In the genomic region with DNA sequence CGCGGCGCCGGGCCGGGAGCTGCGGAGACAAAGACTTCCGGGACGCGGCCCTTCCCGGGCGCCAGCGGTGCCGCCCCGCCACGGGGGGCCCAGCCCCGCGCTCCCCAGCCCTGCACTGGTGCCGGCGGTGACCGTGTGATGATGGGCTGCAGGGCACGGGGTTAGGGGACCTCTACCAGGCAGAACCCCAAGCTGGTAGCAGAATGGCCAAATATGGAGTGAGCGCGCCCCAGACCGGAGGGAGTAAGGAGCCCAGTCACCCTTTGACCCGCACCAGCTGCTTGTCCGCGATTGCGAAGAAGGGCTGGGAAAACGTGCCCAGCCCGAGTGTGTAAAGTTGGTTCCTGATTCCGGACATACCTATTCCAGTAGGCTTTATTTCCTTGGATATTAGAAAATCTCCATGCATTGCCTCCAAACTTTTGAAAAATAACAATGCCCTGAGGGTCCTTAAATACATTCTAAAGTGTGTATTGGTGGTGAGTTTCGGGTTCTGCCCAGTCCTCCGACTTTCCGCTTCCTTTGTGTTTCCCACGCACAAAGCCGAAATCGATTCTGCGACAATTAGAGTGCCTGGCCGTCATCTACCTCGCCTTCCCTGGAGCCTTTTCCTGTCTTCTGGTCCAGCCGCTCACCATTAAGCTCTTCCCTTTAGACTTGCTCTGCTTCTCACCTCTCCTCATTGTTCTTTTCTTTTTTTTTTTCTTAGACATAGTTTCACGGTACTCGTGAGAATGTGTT, we compare ENCODE assay signal across 1 cellular context.
A peak's percentile ranks its signal among the peaks of the same experiment; 100 is the strongest.
TF ChIP-seq lines count a peak whose summit lies in the region.

No MANE protein-coding gene starts in this region.

TF ChIP-seq in HepG2, 621 proteins besides CTCF, POLR2A, EP300 and RAD21 (continued from another document and continues in another):
- TF ChIP-seq, protein P1, sequence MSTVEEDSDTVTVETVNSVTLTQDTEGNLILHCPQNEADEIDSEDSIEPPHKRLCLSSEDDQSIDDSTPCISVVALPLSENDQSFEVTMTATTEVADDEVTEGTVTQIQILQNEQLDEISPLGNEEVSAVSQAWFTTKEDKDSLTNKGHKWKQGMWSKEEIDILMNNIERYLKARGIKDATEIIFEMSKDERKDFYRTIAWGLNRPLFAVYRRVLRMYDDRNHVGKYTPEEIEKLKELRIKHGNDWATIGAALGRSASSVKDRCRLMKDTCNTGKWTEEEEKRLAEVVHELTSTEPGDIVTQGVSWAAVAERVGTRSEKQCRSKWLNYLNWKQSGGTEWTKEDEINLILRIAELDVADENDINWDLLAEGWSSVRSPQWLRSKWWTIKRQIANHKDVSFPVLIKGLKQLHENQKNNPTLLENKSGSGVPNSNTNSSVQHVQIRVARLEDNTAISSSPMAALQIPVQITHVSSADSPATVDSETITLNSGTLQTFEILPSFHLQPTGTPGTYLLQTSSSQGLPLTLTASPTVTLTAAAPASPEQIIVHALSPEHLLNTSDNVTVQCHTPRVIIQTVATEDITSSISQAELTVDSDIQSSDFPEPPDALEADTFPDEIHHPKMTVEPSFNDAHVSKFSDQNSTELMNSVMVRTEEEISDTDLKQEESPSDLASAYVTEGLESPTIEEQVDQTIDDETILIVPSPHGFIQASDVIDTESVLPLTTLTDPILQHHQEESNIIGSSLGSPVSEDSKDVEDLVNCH (CRISPR knock-in tag; IDR thresholded peaks at IDR 0.05), result no peak
- TF ChIP-seq NR2C2 (CRISPR knock-in tag; IDR thresholded peaks at IDR 0.05; ENCODE audit: borderline replicate concordance) (peak; percentile 56; the same call in 1 of the 2 replicates), KLF15 (CRISPR knock-in tag; IDR thresholded peaks at IDR 0.05; ENCODE audit: borderline replicate concordance) (no peak), ZNF138 (CRISPR knock-in tag; IDR thresholded peaks at IDR 0.05; ENCODE audit: low read depth) (0 out of 2 replicates have a peak, but pooled peaks have one; percentile 6), ZFYVE20 (CRISPR knock-in tag; IDR thresholded peaks at IDR 0.05; ENCODE audit: borderline replicate concordance, low read depth) (0 out of 2 replicates have a peak, but pooled peaks have one; percentile 25), MYC (CRISPR knock-in tag; IDR thresholded peaks at IDR 0.05; ENCODE audit: borderline replicate concordance) (0 out of 2 replicates have a peak, but pooled peaks have one; percentile 4), ISL2 (CRISPR knock-in tag; IDR thresholded peaks at IDR 0.05) (no peak), EZH2 (conservative IDR thresholded peaks at IDR 0.05; ENCODE audit: low read depth, low read length) (no peak), TGIF2 (CRISPR knock-in tag; IDR thresholded peaks at IDR 0.05) (no peak), ZNF790 (CRISPR knock-in tag; IDR thresholded peaks at IDR 0.05; ENCODE audit: borderline replicate concordance) (no peak), NR2F2 (IDR thresholded peaks at IDR 0.05; ENCODE audit: borderline replicate concordance, low read depth) (peak; percentile 65), SRF (IDR thresholded peaks at IDR 0.05; ENCODE audit: low read depth, low read length) (peak; percentile 91), THYN1 (CRISPR knock-in tag; IDR thresholded peaks at IDR 0.05; ENCODE audit: borderline replicate concordance, low read depth) (no peak), NRL (CRISPR knock-in tag; IDR thresholded peaks at IDR 0.05; ENCODE audit: borderline replicate concordance) (no peak)
- TF ChIP-seq, protein P2, sequence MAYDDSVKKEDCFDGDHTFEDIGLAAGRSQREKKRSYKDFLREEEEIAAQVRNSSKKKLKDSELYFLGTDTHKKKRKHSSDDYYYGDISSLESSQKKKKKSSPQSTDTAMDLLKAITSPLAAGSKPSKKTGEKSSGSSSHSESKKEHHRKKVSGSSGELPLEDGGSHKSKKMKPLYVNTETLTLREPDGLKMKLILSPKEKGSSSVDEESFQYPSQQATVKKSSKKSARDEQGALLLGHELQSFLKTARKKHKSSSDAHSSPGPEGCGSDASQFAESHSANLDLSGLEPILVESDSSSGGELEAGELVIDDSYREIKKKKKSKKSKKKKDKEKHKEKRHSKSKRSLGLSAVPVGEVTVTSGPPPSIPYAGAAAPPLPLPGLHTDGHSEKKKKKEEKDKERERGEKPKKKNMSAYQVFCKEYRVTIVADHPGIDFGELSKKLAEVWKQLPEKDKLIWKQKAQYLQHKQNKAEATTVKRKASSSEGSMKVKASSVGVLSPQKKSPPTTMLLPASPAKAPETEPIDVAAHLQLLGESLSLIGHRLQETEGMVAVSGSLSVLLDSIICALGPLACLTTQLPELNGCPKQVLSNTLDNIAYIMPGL (CRISPR knock-in tag; IDR thresholded peaks at IDR 0.05; ENCODE audit: borderline replicate concordance in 1 of 2, low read depth in 1 of 2), result peak in 1 of 2 experiments; percentile 51; a peak in 2 of 4 replicates
- TF ChIP-seq, protein P3, sequence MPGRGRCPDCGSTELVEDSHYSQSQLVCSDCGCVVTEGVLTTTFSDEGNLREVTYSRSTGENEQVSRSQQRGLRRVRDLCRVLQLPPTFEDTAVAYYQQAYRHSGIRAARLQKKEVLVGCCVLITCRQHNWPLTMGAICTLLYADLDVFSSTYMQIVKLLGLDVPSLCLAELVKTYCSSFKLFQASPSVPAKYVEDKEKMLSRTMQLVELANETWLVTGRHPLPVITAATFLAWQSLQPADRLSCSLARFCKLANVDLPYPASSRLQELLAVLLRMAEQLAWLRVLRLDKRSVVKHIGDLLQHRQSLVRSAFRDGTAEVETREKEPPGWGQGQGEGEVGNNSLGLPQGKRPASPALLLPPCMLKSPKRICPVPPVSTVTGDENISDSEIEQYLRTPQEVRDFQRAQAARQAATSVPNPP (CRISPR knock-in tag; IDR thresholded peaks at IDR 0.05), result no peak
- TF ChIP-seq, protein P4, sequence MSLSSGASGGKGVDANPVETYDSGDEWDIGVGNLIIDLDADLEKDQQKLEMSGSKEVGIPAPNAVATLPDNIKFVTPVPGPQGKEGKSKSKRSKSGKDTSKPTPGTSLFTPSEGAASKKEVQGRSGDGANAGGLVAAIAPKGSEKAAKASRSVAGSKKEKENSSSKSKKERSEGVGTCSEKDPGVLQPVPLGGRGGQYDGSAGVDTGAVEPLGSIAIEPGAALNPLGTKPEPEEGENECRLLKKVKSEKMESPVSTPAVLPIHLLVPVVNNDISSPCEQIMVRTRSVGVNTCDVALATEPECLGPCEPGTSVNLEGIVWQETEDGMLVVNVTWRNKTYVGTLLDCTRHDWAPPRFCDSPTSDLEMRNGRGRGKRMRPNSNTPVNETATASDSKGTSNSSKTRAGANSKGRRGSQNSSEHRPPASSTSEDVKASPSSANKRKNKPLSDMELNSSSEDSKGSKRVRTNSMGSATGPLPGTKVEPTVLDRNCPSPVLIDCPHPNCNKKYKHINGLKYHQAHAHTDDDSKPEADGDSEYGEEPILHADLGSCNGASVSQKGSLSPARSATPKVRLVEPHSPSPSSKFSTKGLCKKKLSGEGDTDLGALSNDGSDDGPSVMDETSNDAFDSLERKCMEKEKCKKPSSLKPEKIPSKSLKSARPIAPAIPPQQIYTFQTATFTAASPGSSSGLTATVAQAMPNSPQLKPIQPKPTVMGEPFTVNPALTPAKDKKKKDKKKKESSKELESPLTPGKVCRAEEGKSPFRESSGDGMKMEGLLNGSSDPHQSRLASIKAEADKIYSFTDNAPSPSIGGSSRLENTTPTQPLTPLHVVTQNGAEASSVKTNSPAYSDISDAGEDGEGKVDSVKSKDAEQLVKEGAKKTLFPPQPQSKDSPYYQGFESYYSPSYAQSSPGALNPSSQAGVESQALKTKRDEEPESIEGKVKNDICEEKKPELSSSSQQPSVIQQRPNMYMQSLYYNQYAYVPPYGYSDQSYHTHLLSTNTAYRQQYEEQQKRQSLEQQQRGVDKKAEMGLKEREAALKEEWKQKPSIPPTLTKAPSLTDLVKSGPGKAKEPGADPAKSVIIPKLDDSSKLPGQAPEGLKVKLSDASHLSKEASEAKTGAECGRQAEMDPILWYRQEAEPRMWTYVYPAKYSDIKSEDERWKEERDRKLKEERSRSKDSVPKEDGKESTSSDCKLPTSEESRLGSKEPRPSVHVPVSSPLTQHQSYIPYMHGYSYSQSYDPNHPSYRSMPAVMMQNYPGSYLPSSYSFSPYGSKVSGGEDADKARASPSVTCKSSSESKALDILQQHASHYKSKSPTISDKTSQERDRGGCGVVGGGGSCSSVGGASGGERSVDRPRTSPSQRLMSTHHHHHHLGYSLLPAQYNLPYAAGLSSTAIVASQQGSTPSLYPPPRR (CRISPR knock-in tag; IDR thresholded peaks at IDR 0.05; ENCODE audit: borderline replicate concordance), result no peak
- TF ChIP-seq, protein P5, sequence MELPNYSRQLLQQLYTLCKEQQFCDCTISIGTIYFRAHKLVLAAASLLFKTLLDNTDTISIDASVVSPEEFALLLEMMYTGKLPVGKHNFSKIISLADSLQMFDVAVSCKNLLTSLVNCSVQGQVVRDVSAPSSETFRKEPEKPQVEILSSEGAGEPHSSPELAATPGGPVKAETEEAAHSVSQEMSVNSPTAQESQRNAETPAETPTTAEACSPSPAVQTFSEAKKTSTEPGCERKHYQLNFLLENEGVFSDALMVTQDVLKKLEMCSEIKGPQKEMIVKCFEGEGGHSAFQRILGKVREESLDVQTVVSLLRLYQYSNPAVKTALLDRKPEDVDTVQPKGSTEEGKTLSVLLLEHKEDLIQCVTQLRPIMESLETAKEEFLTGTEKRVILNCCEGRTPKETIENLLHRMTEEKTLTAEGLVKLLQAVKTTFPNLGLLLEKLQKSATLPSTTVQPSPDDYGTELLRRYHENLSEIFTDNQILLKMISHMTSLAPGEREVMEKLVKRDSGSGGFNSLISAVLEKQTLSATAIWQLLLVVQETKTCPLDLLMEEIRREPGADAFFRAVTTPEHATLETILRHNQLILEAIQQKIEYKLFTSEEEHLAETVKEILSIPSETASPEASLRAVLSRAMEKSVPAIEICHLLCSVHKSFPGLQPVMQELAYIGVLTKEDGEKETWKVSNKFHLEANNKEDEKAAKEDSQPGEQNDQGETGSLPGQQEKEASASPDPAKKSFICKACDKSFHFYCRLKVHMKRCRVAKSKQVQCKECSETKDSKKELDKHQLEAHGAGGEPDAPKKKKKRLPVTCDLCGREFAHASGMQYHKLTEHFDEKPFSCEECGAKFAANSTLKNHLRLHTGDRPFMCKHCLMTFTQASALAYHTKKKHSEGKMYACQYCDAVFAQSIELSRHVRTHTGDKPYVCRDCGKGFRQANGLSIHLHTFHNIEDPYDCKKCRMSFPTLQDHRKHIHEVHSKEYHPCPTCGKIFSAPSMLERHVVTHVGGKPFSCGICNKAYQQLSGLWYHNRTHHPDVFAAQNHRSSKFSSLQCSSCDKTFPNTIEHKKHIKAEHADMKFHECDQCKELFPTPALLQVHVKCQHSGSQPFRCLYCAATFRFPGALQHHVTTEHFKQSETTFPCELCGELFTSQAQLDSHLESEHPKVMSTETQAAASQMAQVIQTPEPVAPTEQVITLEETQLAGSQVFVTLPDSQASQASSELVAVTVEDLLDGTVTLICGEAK (IDR thresholded peaks at IDR 0.05), result no peak
- TF ChIP-seq, protein P5 (CRISPR knock-in tag; IDR thresholded peaks at IDR 0.05), result no peak
